1 cellular context compared by ENCODE assay signal in the genomic region with DNA sequence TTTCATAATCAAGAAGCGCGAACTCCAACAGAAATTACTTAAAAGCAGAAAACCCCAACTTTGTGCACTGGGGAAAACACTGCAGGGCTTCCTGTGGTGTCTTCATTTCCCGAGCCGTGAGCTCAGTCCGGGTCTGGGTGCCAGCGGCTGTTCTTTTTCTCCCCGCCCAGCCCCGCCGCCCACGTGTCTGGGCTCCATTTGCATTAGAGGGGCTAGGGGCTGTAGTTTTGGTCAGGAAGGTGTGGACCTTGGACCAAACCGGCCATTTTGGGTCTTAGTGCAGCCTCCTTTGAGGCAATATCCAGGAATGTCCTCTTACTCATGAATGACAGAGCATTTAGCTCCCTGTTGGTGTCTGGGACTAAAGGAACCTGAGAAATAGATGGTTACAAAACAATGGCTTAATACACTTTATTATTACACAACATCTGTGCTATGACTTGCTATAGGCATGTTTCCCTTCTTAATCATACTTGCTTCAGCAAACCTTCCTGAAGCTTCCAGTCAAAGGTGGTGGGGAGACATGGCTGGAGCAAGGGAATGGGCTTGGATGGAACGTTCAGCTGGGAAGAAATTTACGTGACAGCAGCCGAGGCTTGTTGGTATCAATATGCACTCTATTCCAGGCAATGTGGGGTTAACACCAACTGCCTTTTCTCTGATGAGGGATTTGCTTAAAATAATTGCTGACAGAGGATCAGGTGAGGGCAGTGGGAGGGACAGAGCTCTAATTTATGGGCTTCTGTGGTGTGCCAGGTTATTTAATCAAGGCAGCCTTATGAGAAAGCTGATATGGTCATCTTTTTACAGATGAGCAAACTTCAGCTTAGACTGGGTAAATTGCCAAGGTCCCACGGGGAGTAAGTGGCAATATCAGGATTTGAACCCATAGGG.
TF ChIP-seq lines count a peak whose summit lies in the region.

No MANE protein-coding gene starts in this region.

TF ChIP-seq in GM12878, 131 proteins besides CTCF, POLR2A, EP300 and RAD21:
- TF ChIP-seq BACH1 (IDR thresholded peaks at IDR 0.05; ENCODE audit: borderline replicate concordance): no peak
- TF ChIP-seq SMC3 (IDR thresholded peaks at IDR 0.05; ENCODE audit: borderline replicate concordance, low read length): no peak
- TF ChIP-seq EZH2 (IDR thresholded peaks at IDR 0.05; ENCODE audit: borderline replicate concordance, control insufficient read depth, low read depth, low read length): no peak
- TF ChIP-seq, protein P1, sequence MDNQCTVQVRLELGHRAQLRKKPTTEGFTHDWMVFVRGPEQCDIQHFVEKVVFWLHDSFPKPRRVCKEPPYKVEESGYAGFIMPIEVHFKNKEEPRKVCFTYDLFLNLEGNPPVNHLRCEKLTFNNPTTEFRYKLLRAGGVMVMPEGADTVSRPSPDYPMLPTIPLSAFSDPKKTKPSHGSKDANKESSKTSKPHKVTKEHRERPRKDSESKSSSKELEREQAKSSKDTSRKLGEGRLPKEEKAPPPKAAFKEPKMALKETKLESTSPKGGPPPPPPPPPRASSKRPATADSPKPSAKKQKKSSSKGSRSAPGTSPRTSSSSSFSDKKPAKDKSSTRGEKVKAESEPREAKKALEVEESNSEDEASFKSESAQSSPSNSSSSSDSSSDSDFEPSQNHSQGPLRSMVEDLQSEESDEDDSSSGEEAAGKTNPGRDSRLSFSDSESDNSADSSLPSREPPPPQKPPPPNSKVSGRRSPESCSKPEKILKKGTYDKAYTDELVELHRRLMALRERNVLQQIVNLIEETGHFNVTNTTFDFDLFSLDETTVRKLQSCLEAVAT (IDR thresholded peaks at IDR 0.05): no peak
- TF ChIP-seq SPI1 (IDR thresholded peaks at IDR 0.05; ENCODE audit: borderline replicate concordance, insufficient read depth, low read depth, low read length): no peak
- TF ChIP-seq, protein P2, sequence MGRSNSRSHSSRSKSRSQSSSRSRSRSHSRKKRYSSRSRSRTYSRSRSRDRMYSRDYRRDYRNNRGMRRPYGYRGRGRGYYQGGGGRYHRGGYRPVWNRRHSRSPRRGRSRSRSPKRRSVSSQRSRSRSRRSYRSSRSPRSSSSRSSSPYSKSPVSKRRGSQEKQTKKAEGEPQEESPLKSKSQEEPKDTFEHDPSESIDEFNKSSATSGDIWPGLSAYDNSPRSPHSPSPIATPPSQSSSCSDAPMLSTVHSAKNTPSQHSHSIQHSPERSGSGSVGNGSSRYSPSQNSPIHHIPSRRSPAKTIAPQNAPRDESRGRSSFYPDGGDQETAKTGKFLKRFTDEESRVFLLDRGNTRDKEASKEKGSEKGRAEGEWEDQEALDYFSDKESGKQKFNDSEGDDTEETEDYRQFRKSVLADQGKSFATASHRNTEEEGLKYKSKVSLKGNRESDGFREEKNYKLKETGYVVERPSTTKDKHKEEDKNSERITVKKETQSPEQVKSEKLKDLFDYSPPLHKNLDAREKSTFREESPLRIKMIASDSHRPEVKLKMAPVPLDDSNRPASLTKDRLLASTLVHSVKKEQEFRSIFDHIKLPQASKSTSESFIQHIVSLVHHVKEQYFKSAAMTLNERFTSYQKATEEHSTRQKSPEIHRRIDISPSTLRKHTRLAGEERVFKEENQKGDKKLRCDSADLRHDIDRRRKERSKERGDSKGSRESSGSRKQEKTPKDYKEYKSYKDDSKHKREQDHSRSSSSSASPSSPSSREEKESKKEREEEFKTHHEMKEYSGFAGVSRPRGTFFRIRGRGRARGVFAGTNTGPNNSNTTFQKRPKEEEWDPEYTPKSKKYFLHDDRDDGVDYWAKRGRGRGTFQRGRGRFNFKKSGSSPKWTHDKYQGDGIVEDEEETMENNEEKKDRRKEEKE (IDR thresholded peaks at IDR 0.05): no peak
- TF ChIP-seq, protein P3, sequence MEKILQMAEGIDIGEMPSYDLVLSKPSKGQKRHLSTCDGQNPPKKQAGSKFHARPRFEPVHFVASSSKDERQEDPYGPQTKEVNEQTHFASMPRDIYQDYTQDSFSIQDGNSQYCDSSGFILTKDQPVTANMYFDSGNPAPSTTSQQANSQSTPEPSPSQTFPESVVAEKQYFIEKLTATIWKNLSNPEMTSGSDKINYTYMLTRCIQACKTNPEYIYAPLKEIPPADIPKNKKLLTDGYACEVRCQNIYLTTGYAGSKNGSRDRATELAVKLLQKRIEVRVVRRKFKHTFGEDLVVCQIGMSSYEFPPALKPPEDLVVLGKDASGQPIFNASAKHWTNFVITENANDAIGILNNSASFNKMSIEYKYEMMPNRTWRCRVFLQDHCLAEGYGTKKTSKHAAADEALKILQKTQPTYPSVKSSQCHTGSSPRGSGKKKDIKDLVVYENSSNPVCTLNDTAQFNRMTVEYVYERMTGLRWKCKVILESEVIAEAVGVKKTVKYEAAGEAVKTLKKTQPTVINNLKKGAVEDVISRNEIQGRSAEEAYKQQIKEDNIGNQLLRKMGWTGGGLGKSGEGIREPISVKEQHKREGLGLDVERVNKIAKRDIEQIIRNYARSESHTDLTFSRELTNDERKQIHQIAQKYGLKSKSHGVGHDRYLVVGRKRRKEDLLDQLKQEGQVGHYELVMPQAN (conservative IDR thresholded peaks at IDR 0.05): no peak
- no peak for TF ChIP-seq RFX5 (IDR thresholded peaks at IDR 0.05; ENCODE audit: low read depth, low read length)
- TF ChIP-seq SREBF2 (IDR thresholded peaks at IDR 0.05; ENCODE audit: low read length): no peak
- TF ChIP-seq RAD51 (IDR thresholded peaks at IDR 0.05): peak; percentile 46; the same call in 1 of the 2 replicates
- no peak for TF ChIP-seq ZBED1 (IDR thresholded peaks at IDR 0.05; ENCODE audit: borderline replicate concordance)
- TF ChIP-seq, protein P4, sequence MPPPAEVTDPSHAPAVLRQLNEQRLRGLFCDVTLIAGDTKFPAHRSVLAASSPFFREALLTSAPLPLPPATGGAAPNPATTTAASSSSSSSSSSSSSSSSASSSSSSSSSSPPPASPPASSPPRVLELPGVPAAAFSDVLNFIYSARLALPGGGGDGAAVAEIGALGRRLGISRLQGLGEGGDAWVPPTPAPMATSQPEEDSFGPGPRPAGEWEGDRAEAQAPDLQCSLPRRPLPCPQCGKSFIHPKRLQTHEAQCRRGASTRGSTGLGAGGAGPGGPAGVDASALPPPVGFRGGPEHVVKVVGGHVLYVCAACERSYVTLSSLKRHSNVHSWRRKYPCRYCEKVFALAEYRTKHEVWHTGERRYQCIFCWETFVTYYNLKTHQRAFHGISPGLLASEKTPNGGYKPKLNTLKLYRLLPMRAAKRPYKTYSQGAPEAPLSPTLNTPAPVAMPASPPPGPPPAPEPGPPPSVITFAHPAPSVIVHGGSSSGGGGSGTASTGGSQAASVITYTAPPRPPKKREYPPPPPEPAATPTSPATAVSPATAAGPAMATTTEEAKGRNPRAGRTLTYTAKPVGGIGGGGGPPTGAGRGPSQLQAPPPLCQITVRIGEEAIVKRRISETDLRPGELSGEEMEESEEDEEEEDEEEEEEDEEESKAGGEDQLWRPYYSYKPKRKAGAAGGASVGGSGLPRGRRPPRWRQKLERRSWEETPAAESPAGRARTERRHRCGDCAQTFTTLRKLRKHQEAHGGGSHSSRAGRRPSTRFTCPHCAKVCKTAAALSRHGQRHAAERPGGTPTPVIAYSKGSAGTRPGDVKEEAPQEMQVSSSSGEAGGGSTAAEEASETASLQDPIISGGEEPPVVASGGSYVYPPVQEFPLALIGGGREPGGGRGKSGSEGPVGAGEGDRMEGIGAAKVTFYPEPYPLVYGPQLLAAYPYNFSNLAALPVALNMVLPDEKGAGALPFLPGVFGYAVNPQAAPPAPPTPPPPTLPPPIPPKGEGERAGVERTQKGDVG (CRISPR knock-in tag; IDR thresholded peaks at IDR 0.05): no peak
- no peak for TF ChIP-seq STAT1 (conservative IDR thresholded peaks at IDR 0.05)
- TF ChIP-seq, protein P5, sequence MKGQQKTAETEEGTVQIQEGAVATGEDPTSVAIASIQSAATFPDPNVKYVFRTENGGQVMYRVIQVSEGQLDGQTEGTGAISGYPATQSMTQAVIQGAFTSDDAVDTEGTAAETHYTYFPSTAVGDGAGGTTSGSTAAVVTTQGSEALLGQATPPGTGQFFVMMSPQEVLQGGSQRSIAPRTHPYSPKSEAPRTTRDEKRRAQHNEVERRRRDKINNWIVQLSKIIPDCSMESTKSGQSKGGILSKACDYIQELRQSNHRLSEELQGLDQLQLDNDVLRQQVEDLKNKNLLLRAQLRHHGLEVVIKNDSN (IDR thresholded peaks at IDR 0.05; ENCODE audit: borderline replicate concordance, extremely low read length, insufficient read depth, low read depth, low read length): no peak
- no peak for TF ChIP-seq PAX8 (IDR thresholded peaks at IDR 0.05)
- no peak for TF ChIP-seq NBN (IDR thresholded peaks at IDR 0.05)
- no peak for TF ChIP-seq TARDBP (IDR thresholded peaks at IDR 0.05; ENCODE audit: borderline replicate concordance)
- TF ChIP-seq, protein P6, sequence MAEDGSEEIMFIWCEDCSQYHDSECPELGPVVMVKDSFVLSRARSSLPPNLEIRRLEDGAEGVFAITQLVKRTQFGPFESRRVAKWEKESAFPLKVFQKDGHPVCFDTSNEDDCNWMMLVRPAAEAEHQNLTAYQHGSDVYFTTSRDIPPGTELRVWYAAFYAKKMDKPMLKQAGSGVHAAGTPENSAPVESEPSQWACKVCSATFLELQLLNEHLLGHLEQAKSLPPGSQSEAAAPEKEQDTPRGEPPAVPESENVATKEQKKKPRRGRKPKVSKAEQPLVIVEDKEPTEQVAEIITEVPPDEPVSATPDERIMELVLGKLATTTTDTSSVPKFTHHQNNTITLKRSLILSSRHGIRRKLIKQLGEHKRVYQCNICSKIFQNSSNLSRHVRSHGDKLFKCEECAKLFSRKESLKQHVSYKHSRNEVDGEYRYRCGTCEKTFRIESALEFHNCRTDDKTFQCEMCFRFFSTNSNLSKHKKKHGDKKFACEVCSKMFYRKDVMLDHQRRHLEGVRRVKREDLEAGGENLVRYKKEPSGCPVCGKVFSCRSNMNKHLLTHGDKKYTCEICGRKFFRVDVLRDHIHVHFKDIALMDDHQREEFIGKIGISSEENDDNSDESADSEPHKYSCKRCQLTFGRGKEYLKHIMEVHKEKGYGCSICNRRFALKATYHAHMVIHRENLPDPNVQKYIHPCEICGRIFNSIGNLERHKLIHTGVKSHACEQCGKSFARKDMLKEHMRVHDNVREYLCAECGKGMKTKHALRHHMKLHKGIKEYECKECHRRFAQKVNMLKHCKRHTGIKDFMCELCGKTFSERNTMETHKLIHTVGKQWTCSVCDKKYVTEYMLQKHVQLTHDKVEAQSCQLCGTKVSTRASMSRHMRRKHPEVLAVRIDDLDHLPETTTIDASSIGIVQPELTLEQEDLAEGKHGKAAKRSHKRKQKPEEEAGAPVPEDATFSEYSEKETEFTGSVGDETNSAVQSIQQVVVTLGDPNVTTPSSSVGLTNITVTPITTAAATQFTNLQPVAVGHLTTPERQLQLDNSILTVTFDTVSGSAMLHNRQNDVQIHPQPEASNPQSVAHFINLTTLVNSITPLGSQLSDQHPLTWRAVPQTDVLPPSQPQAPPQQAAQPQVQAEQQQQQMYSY (CRISPR knock-in tag; IDR thresholded peaks at IDR 0.05): no peak
- TF ChIP-seq ZNF217 (IDR thresholded peaks at IDR 0.05): no peak
- TF ChIP-seq LARP7 (IDR thresholded peaks at IDR 0.05): no peak
- TF ChIP-seq TAF1 (IDR thresholded peaks at IDR 0.05; ENCODE audit: borderline replicate concordance, low read depth, low read length): 0 out of 2 replicates have a peak, but pooled peaks have one; percentile 18
- no peak for TF ChIP-seq SIX5 (IDR thresholded peaks at IDR 0.05; ENCODE audit: low read depth, low read length, severe bottlenecking)
- peak in 1 of 2 experiments; percentile 76; a peak in 1 of 3 replicates for TF ChIP-seq EGR1 (IDR thresholded peaks at IDR 0.05; ENCODE audit: borderline replicate concordance in 1 of 2, low read depth in 2 of 2, low read length in 2 of 2)
- TF ChIP-seq JUND (IDR thresholded peaks at IDR 0.05; ENCODE audit: low read depth, low read length): no peak
- no peak for TF ChIP-seq MEF2A (IDR thresholded peaks at IDR 0.05; ENCODE audit: insufficient read depth, low read depth, low read length)
- TF ChIP-seq SMAD5 (IDR thresholded peaks at IDR 0.05; ENCODE audit: low read depth): no peak
- 0 out of 2 replicates have a peak, but pooled peaks have one; percentile 7 for TF ChIP-seq DPF2 (IDR thresholded peaks at IDR 0.05)
- TF ChIP-seq MTA3 (IDR thresholded peaks at IDR 0.05; ENCODE audit: borderline replicate concordance, low read length): no peak
- TF ChIP-seq RUNX3 (IDR thresholded peaks at IDR 0.05; ENCODE audit: low read length): peak; percentile 4; the same call in 1 of the 2 replicates
- no peak for TF ChIP-seq CHD4 (IDR thresholded peaks at IDR 0.05)
- TF ChIP-seq ZNF24 (IDR thresholded peaks at IDR 0.05): no peak
- TF ChIP-seq FOXM1 (IDR thresholded peaks at IDR 0.05; ENCODE audit: low read depth, low read length): no peak
- peak; percentile 82 for TF ChIP-seq YY1 (IDR thresholded peaks at IDR 0.05; ENCODE audit: low read depth, low read length)
- TF ChIP-seq FOXK2 (IDR thresholded peaks at IDR 0.05): no peak
- no peak for TF ChIP-seq CHD2 (IDR thresholded peaks at IDR 0.05; ENCODE audit: borderline replicate concordance, low read depth, low read length)
- TF ChIP-seq GATAD2B (conservative IDR thresholded peaks at IDR 0.05; ENCODE audit: low read depth): no peak
- no peak for TF ChIP-seq ASH2L (IDR thresholded peaks at IDR 0.05; ENCODE audit: borderline replicate concordance, low read depth)
- peak; percentile 14; the same call in 1 of the 3 replicates for TF ChIP-seq POU2F2 (IDR thresholded peaks at IDR 0.05; ENCODE audit: borderline replicate concordance, low read depth, low read length)
